In the genomic region with DNA sequence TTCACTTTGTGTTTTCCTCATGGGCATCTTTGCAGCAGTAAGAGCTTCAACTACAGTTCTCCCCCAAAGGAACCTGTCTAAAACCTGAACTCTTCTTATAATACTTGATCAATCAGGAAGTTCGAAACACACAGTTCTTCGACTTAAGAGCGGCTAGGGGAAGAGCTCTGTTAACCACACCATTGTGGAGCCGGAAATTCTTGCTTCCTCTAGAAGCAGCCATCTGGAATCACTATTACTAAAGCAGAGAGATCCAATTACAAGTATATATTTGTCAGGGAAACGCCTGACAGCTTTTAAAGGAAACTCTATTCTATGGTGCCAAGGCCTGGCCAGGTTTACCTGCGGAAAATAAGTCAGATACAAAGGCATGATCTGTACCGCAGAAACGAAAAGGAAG, we compare ENCODE assay signal across 9 cellular contexts.
DNase-seq lines count a peak whose midpoint lies in the region; ATAC-seq and TF ChIP-seq lines count a peak whose summit lies in the region.
"Had no signal": no experiment of that assay in that cellular context is flagged by ENCODE, and none has a peak within 500 bp of the region (broad histone marks: within the 10 kb centered on the region; RNA-seq: fewer than 3 reads in every experiment).

No MANE protein-coding gene starts in this region.

- H3K36me3 ChIP-seq in neuronal stem cell (replicated peaks in 1 of 2; ENCODE audit: control insufficient read depth in 2 of 2, insufficient read depth in 2 of 2, low read length in 2 of 2) (no peaks in the 10 kb centered on the region), endodermal cell (ENCODE audit: control insufficient read depth, insufficient read depth, low read length) (no peaks in the 10 kb centered on the region)
- H3K36me3 ChIP-seq: upper lobe of left lung had no signal

- H2BK12ac ChIP-seq in neuronal stem cell (ENCODE audit: low read length): no peak overlapping the region

- no peak overlapping the region for H2BK5ac ChIP-seq in neuronal stem cell (ENCODE audit: low read length)

- no peak overlapping the region for H2BK15ac ChIP-seq in neuronal stem cell (ENCODE audit: low read length)

- H3K18ac ChIP-seq in neuronal stem cell (ENCODE audit: low read length): no peak overlapping the region

- H3K27me3 ChIP-seq in neuronal stem cell (ENCODE audit: control insufficient read depth in 3 of 3, insufficient read depth in 3 of 3, low read depth in 1 of 3, low read length in 3 of 3) (no peaks in the 10 kb centered on the region), endodermal cell (ENCODE audit: control insufficient read depth, insufficient read depth, low read length, poor library complexity, severe bottlenecking) (no peaks in the 10 kb centered on the region)
- H3K27me3 ChIP-seq: upper lobe of left lung had no signal

- no peak overlapping the region for H3K27ac ChIP-seq in neuronal stem cell (replicated peaks; ENCODE audit: low read length)
- H3K27ac ChIP-seq in endodermal cell (ENCODE audit: low read depth, low read length): no peak overlapping the region

- no peak overlapping the region for H3K4me2 ChIP-seq in neuronal stem cell (ENCODE audit: insufficient read depth, low read length, poor library complexity, severe bottlenecking)

- no peak overlapping the region for H3K4ac ChIP-seq in neuronal stem cell (ENCODE audit: low read length)

- H3K9me3 ChIP-seq in neuronal stem cell (replicated peaks in 1 of 2; ENCODE audit: control insufficient read depth in 2 of 2, insufficient read depth in 1 of 2, low read depth in 1 of 2, low read length in 2 of 2): no peaks in the 10 kb centered on the region
- peaks cover 13% of the 10 kb centered on the region for H3K9me3 ChIP-seq in endodermal cell (ENCODE audit: control insufficient read depth, low read length)
- H3K9me3 ChIP-seq: upper lobe of left lung had no signal

- peak overlapping the region; percentile 78 for H2AFZ ChIP-seq in neuronal stem cell (ENCODE audit: low read length)

- no peak overlapping the region for H4K91ac ChIP-seq in neuronal stem cell (ENCODE audit: low read depth, low read length, poor library complexity)

- no peak for DNase-seq in HFFc6
- peak; percentile 6 for DNase-seq in NCI-H2107 (lab: John Stamatoyannopoulos, UW)
- no peak for DNase-seq in activated naive CD8-positive, alpha-beta T cell treated with anti-CD3 and anti-CD28 coated beads, Interleukin-2, amount 50 U/mL, for 24 hours
- no peak for DNase-seq in neuronal stem cell (ENCODE audit: low spot score)
- DNase-seq in GM19238 (ENCODE audit: insufficient read length, low spot score): no peak
- DNase-seq in cerebellar nuclear complex (lab: John Stamatoyannopoulos, UW): no peak
- DNase-seq in endodermal cell: no peak
- DNase-seq: upper lobe of left lung had no signal

- H3K4me1 Mint-ChIP-seq in HFFc6 (ENCODE audit: low read depth) (peaks cover 28% of the 10 kb centered on the region), endodermal cell (peaks cover 2% of the 10 kb centered on the region)
- H3K4me1 Mint-ChIP-seq in activated naive CD8-positive, alpha-beta T cell treated with anti-CD3 and anti-CD28 coated beads, Interleukin-2, amount 50 U/mL, for 24 hours: peaks cover 65% of the 10 kb centered on the region

- H3K9me3 Mint-ChIP-seq in HFFc6: no peaks in the 10 kb centered on the region
- peaks cover 13% of the 10 kb centered on the region for H3K9me3 Mint-ChIP-seq in activated naive CD8-positive, alpha-beta T cell treated with anti-CD3 and anti-CD28 coated beads, Interleukin-2, amount 50 U/mL, for 24 hours
- H3K9me3 Mint-ChIP-seq in endodermal cell: peaks cover 6% of the 10 kb centered on the region

- TF ChIP-seq CTCF in HFFc6 (IDR thresholded peaks at IDR 0.05): no peak
- TF ChIP-seq CTCF in endodermal cell (conservative IDR thresholded peaks at IDR 0.05): no peak

- H3K4me3 Mint-ChIP-seq in HFFc6 (peak overlapping the region; percentile 68), endodermal cell (no peak overlapping the region)
- peak overlapping the region; percentile 63 for H3K4me3 Mint-ChIP-seq in activated naive CD8-positive, alpha-beta T cell treated with anti-CD3 and anti-CD28 coated beads, Interleukin-2, amount 50 U/mL, for 24 hours

- H3K9ac ChIP-seq in neuronal stem cell (ENCODE audit: low read depth, low read length, poor library complexity) (no peak overlapping the region), endodermal cell (ENCODE audit: extremely low read depth, low read length, poor library complexity, severe bottlenecking) (no peak overlapping the region)

- H4K8ac ChIP-seq in neuronal stem cell (ENCODE audit: low read depth, low read length): no peak overlapping the region

- H3K23ac ChIP-seq in neuronal stem cell (ENCODE audit: low read depth, low read length, poor library complexity): no peak overlapping the region

- no peak overlapping the region for H3K4me3 ChIP-seq in neuronal stem cell (ENCODE audit: low read length in 2 of 2)
- no peak overlapping the region for H3K4me3 ChIP-seq in endodermal cell (ENCODE audit: low read length)
- H3K4me3 ChIP-seq: upper lobe of left lung had no signal

- no peaks in the 10 kb centered on the region for H3K4me1 ChIP-seq in neuronal stem cell (ENCODE audit: control insufficient read depth in 2 of 2, insufficient read depth in 1 of 2, low read depth in 1 of 2, low read length in 2 of 2)
- no peaks in the 10 kb centered on the region for H3K4me1 ChIP-seq in endodermal cell (ENCODE audit: control insufficient read depth, insufficient read depth, low read length)

- H3K27me3 Mint-ChIP-seq in HFFc6 (ENCODE audit: insufficient read depth): no peaks in the 10 kb centered on the region
- H3K27me3 Mint-ChIP-seq in activated naive CD8-positive, alpha-beta T cell treated with anti-CD3 and anti-CD28 coated beads, Interleukin-2, amount 50 U/mL, for 24 hours: no peaks in the 10 kb centered on the region
- no peaks in the 10 kb centered on the region for H3K27me3 Mint-ChIP-seq in endodermal cell (ENCODE audit: insufficient read depth)

- peaks cover 6% of the 10 kb centered on the region; the same call in 1 of the 2 replicates for H3K36me3 Mint-ChIP-seq in HFFc6 (ENCODE audit: low read depth)
- peaks cover 14% of the 10 kb centered on the region for H3K36me3 Mint-ChIP-seq in activated naive CD8-positive, alpha-beta T cell treated with anti-CD3 and anti-CD28 coated beads, Interleukin-2, amount 50 U/mL, for 24 hours (ENCODE audit: low read depth)
- no peaks in the 10 kb centered on the region for H3K36me3 Mint-ChIP-seq in endodermal cell (ENCODE audit: low read depth)

- peak overlapping the region; percentile 86 for H3K27ac Mint-ChIP-seq in HFFc6
- peak overlapping the region; percentile 96 for H3K27ac Mint-ChIP-seq in activated naive CD8-positive, alpha-beta T cell treated with anti-CD3 and anti-CD28 coated beads, Interleukin-2, amount 50 U/mL, for 24 hours
- H3K27ac Mint-ChIP-seq in endodermal cell: no peak overlapping the region

- peak; percentile 71 for ATAC-seq in GM18508 (IDR thresholded peaks at IDR 0.05; ENCODE audit: insufficient read depth, unreplicated experiment)
- peak; percentile 66 for ATAC-seq in activated naive CD8-positive, alpha-beta T cell treated with anti-CD3 and anti-CD28 coated beads, Interleukin-2, amount 50 U/mL, for 24 hours

- H2AK5ac ChIP-seq in neuronal stem cell (ENCODE audit: low read depth, low read length): no peak overlapping the region

- no peak overlapping the region for H2BK120ac ChIP-seq in neuronal stem cell (ENCODE audit: low read depth, low read length)

- H3K79me1 ChIP-seq in neuronal stem cell (ENCODE audit: low read depth, low read length): no peaks in the 10 kb centered on the region

- H3K14ac ChIP-seq in neuronal stem cell (ENCODE audit: low read length): no peak overlapping the region

- no CpG with 5 or more reads among the region's 8 CpGs for WGBS in neuronal stem cell (ENCODE audit: extremely low coverage in 2 of 2, insufficient read length in 2 of 2, insufficient replicate concordance in 1 of 2), 2 donors
- 87 to 91% methylated on average over 3 to 6 of the region's 8 CpGs for WGBS in endodermal cell (ENCODE audit: insufficient coverage in 1 of 2, insufficient read length in 1 of 2), 2 experiments
